In the genomic region with DNA sequence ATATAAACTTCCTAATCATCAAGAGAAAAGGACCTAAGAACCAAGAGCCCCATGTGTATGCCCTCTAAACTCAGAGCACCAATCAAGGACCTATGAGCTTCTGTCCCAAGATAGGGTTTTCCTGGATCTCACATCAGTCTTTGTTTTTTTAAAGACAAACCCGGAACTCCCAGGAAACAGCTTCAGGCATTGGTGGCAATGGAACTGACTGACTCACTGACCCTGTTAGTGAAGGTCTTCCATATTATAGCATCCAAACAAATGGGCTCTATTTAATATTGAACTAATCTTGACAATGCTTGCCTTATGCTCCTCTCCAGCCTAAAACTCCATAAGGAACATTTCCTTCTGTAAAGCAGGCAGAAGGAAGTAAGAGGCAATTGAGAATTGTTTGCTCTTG, we compare ENCODE assay signal across 28 cellular contexts.
"Had no signal": no experiment of that assay in that cellular context is flagged by ENCODE, and none has a peak within 500 bp of the region (broad histone marks: within the 10 kb centered on the region; RNA-seq: fewer than 3 reads in every experiment).

No MANE protein-coding gene starts in this region.

- H3K27me3 ChIP-seq: gastroesophageal sphincter, heart right ventricle, right atrium auricular region, suprapubic skin, transverse colon, upper lobe of right lung, uterus had no signal

- H3K79me2 ChIP-seq: parathyroid adenoma had no signal

- H3K4me3 ChIP-seq: dorsolateral prefrontal cortex, gastroesophageal sphincter, heart right ventricle, lower lobe of right lung, right atrium auricular region, smooth muscle cell, suprapubic skin, transverse colon, upper lobe of right lung, uterus had no signal

- H3K36me3 ChIP-seq: gastroesophageal sphincter, heart right ventricle, lower lobe of right lung, right atrium auricular region, suprapubic skin, transverse colon, upper lobe of right lung, uterus had no signal

- H3K27ac ChIP-seq: dorsolateral prefrontal cortex, epithelial cell of prostate, gastroesophageal sphincter, heart right ventricle, lower lobe of right lung, parathyroid adenoma, right atrium auricular region, suprapubic skin, transverse colon, upper lobe of right lung, uterus had no signal

- H3K9ac ChIP-seq: parathyroid adenoma had no signal

- H3K9me3 ChIP-seq: gastroesophageal sphincter, heart right ventricle, lower lobe of right lung, right atrium auricular region, suprapubic skin, transverse colon, upper lobe of right lung, uterus had no signal

- H3K4me2 ChIP-seq: smooth muscle cell had no signal

- FAIRE-seq: colon had no signal

- DNase-seq: dorsolateral prefrontal cortex; effector CD4-positive, alpha-beta T cell; foreskin fibroblast; heart right ventricle; hypothalamus; immature natural killer cell; islet precursor cell; left ventricle myocardium superior; lower lobe of right lung; natural killer cell; stimulated activated CD4-positive, alpha-beta T cell treated with anti-CD3 and anti-CD28 coated beads, Interleukin-12 subunit alpha, Interleukin-12 subunit beta, amount 100 ng/mL, for 4 hours; stimulated activated CD4-positive, alpha-beta T cell treated with anti-CD3 and anti-CD28 coated beads, Interleukin-1b, Interleukin-23, amount 100 ng/mL, for 48 hours; stimulated activated CD4-positive, alpha-beta T cell treated with anti-CD3 and anti-CD28 coated beads, Interleukin-4, amount 100 ng/mL, for 1 hour; stimulated activated CD8-positive, alpha-beta memory T cell treated with anti-CD3 and anti-CD28 coated beads, Interleukin-4, amount 100 ng/mL, for 48 hours; stimulated activated naive CD4-positive, alpha-beta T cell; stimulated activated naive CD8-positive, alpha-beta T cell treated with anti-CD3 and anti-CD28 coated beads, Interleukin-15, amount 100 ng/mL, for 72 hours; transverse colon; upper lobe of right lung; uterus had no signal

- H3K4me1 ChIP-seq: lower lobe of right lung, parathyroid adenoma, right atrium auricular region, upper lobe of right lung, uterus had no signal

- H2AFZ ChIP-seq: parathyroid adenoma had no signal

- ATAC-seq: esophagus mucosa; gastroesophageal sphincter; heart right ventricle; left ventricle myocardium superior; lower lobe of right lung; natural killer cell; sciatic nerve; stimulated activated naive CD8-positive, alpha-beta T cell treated with anti-CD3 and anti-CD28 coated beads, Interleukin-15, amount 100 ng/mL, for 72 hours; upper lobe of right lung had no signal
